In genomic region chr2:109237792-109238191, GRCh38 we compare ENCODE assay signal across 17 cellular contexts.
DNase-seq lines count a peak whose midpoint lies in the region; ATAC-seq and TF ChIP-seq lines count a peak whose summit lies in the region.
"Had no signal": no experiment of that assay in that cellular context is flagged by ENCODE, and none has a peak within 500 bp of the region (broad histone marks: within the 10 kb centered on the region; RNA-seq: fewer than 3 reads in every experiment).

No MANE protein-coding gene starts in this region.

- H3K9me3 ChIP-seq in breast epithelium (no peaks in the 10 kb centered on the region), GM23248 (ENCODE audit: low read depth) (no peaks in the 10 kb centered on the region), RWPE2 (ENCODE audit: severe bottlenecking) (no peaks in the 10 kb centered on the region)

- POLR2A ChIA-PET in MCF 10A (lab: Yijun Ruan, JAX): interaction anchor here (1.0 to 2.1 kb wide), 6 partner anchors 9 to 111 kb away, joined by 3 to 8 read pairs (median 4); no protein-coding TSS in a partner anchor

- H3K27me3 ChIP-seq in breast epithelium (no peaks in the 10 kb centered on the region), GM23248 (replicated peaks; ENCODE audit: insufficient read depth) (0 out of 2 replicates have a peak, but pooled peaks cover 9% of the 10 kb centered on the region), RWPE2 (ENCODE audit: insufficient read depth, poor library complexity, severe bottlenecking) (no peaks in the 10 kb centered on the region)

- peaks cover 16% of the 10 kb centered on the region for H3F3A ChIP-seq in GM23248 (ENCODE audit: insufficient read depth)

- BruUV-seq in MCF 10A (replicated peaks; lab: Mats Ljungman, UMichigan): no TSS peak
- BruUV-seq in Calu3 (replicated peaks; lab: Mats Ljungman, UMichigan): no TSS peak

- H3K36me3 Mint-ChIP-seq in MCF 10A (ENCODE audit: insufficient read depth, unreplicated experiment) (no peaks in the 10 kb centered on the region), osteocyte (ENCODE audit: unreplicated experiment) (peaks cover 2% of the 10 kb centered on the region), Calu3 (ENCODE audit: insufficient read depth, unreplicated experiment) (peaks cover 5% of the 10 kb centered on the region)
- H3K36me3 Mint-ChIP-seq: T-cell had no signal

- H3K4me1 ChIP-seq in breast epithelium: peaks cover 5 to 11% of the 10 kb centered on the region in 2 donors
- H3K4me1 ChIP-seq in GM23248 (ENCODE audit: insufficient read depth): peaks cover 45% of the 10 kb centered on the region
- peaks cover 51% of the 10 kb centered on the region for H3K4me1 ChIP-seq in RWPE2 (ENCODE audit: insufficient read depth, poor library complexity, severe bottlenecking)

- no peak for TF ChIP-seq POLR2A in breast epithelium (IDR thresholded peaks at IDR 0.05)

- H3K4me2 ChIP-seq in GM23248 (ENCODE audit: unreplicated experiment): peak overlapping the region; percentile 40

- intact Hi-C loops in MCF 10A (cut with micrococcal nuclease) (loop anchor here (1.0 kb wide), 1 partner anchor 23 kb away; no protein-coding TSS in a partner anchor), breast epithelium (cut with DNase I; ENCODE audit: low total_unique reads) (no loop called here), Calu3 (cut with micrococcal nuclease; ENCODE audit: unreplicated experiment) (no loop called here)

- CTCF ChIA-PET in MCF 10A (lab: Yijun Ruan, JAX) (interaction anchor here (0.6 to 1.1 kb wide), 4 partner anchors 13 to 269 kb away, joined by 3 to 4 read pairs (median 3); no protein-coding TSS in a partner anchor), Calu3 (lab: Charles Lee) (interaction anchor here (0.6 kb wide), 1 partner anchor 26 kb away, joined by 4 read pairs; no protein-coding TSS in a partner anchor)

- no peak overlapping the region for H2AFZ ChIP-seq in GM23248

- no peaks in the 10 kb centered on the region for H3K9me3 Mint-ChIP-seq in MCF 10A (ENCODE audit: unreplicated experiment)
- H3K9me3 Mint-ChIP-seq in osteocyte (ENCODE audit: unreplicated experiment): no peaks in the 10 kb centered on the region
- H3K9me3 Mint-ChIP-seq in Calu3 (ENCODE audit: low read depth, unreplicated experiment): no peaks in the 10 kb centered on the region
- H3K9me3 Mint-ChIP-seq: T-cell had no signal

- in situ Hi-C loops in GM23248 (cut with MboI): no loop called here

- TF ChIP-seq CTCF in MCF 10A (IDR thresholded peaks at IDR 0.05; ENCODE audit: unreplicated experiment): no peak
- no peak for TF ChIP-seq CTCF in breast epithelium (IDR thresholded peaks at IDR 0.05)
- TF ChIP-seq CTCF in RWPE2 (IDR thresholded peaks at IDR 0.05; ENCODE audit: poor library complexity, severe bottlenecking): no peak
- TF ChIP-seq CTCF in osteocyte (IDR thresholded peaks at IDR 0.05): no peak
- TF ChIP-seq CTCF in Calu3 (IDR thresholded peaks at IDR 0.05; ENCODE audit: unreplicated experiment): no peak

- ATAC-seq in RWPE2 (ENCODE audit: low read depth): no peak
- no peak for ATAC-seq in GM21786 (IDR thresholded peaks at IDR 0.05; ENCODE audit: unreplicated experiment)
- ATAC-seq: SK-N-SH treated with all-trans-retinoic acid at 6 μM for 48 hours had no signal

- H3K27me3 Mint-ChIP-seq in MCF 10A (ENCODE audit: insufficient read depth, unreplicated experiment) (no peaks in the 10 kb centered on the region), osteocyte (ENCODE audit: unreplicated experiment) (no peaks in the 10 kb centered on the region), Calu3 (ENCODE audit: unreplicated experiment) (peaks cover 79% of the 10 kb centered on the region)

- H3K27ac ChIP-seq in breast epithelium: no peak overlapping the region
- 0 out of 2 replicates have a peak overlapping the region, but pooled peaks have one; percentile 27 for H3K27ac ChIP-seq in GM23248
- peak overlapping the region; percentile 85 for H3K27ac ChIP-seq in RWPE2 (ENCODE audit: poor library complexity, severe bottlenecking)
- H3K27ac ChIP-seq: C4-2B had no signal

- H3K9ac ChIP-seq in GM23248: no peak overlapping the region

- no peak overlapping the region for H3K4me3 Mint-ChIP-seq in MCF 10A (ENCODE audit: unreplicated experiment)
- no peak overlapping the region for H3K4me3 Mint-ChIP-seq in osteocyte (ENCODE audit: unreplicated experiment)
- no peak overlapping the region for H3K4me3 Mint-ChIP-seq in Calu3 (ENCODE audit: low read depth, unreplicated experiment)

- H3K9me2 ChIP-seq in GM23248 (ENCODE audit: insufficient read depth): no peaks in the 10 kb centered on the region

- H3K79me2 ChIP-seq in GM23248 (ENCODE audit: insufficient read depth): peaks cover 30% of the 10 kb centered on the region

- DNase-seq in MCF 10A (ENCODE audit: unreplicated experiment) (no peak), breast epithelium (ENCODE audit: low spot score in 2 of 2) (no peak), GM23248 (no peak), RWPE2 (ENCODE audit: low spot score) (no peak), osteocyte (ENCODE audit: extremely low spot score, unreplicated experiment) (no peak), KG1 (lab: John Stamatoyannopoulos, UW) (no peak), Calu3 (no peak)
- DNase-seq: H7, NCI-H1105, NCI-H2081 treated with DMSO at 0.1 percent for 48 hours, NCI-H510A, NCI-H748 treated with DMSO at 0.1 percent for 48 hours, OCI-M1 had no signal

- no peak overlapping the region for H3K4me3 ChIP-seq in breast epithelium
- no peak overlapping the region for H3K4me3 ChIP-seq in GM23248
- H3K4me3 ChIP-seq in RWPE2 (ENCODE audit: severe bottlenecking): no peak overlapping the region

- H3K27ac Mint-ChIP-seq in MCF 10A (ENCODE audit: low read depth, unreplicated experiment) (peak overlapping the region; percentile 70), osteocyte (ENCODE audit: unreplicated experiment) (peak overlapping the region; percentile 91), Calu3 (ENCODE audit: unreplicated experiment) (no peak overlapping the region)
- H3K27ac Mint-ChIP-seq: T-cell had no signal

- no peaks in the 10 kb centered on the region for H3K36me3 ChIP-seq in breast epithelium
- H3K36me3 ChIP-seq in GM23248 (ENCODE audit: low read depth): no peaks in the 10 kb centered on the region
- no peaks in the 10 kb centered on the region for H3K36me3 ChIP-seq in RWPE2 (ENCODE audit: low read depth)

- H3K4me1 Mint-ChIP-seq in MCF 10A (ENCODE audit: insufficient read depth, unreplicated experiment): peaks cover 49% of the 10 kb centered on the region
- peaks cover 71% of the 10 kb centered on the region for H3K4me1 Mint-ChIP-seq in osteocyte (ENCODE audit: unreplicated experiment)
- H3K4me1 Mint-ChIP-seq in Calu3 (ENCODE audit: low read depth, unreplicated experiment): peaks cover 10% of the 10 kb centered on the region

- H4K20me1 ChIP-seq in GM23248 (ENCODE audit: insufficient read depth): no peaks in the 10 kb centered on the region

- 92 to 97% methylated on average over 2 of the region's 2 CpGs for WGBS in GM23248 (ENCODE audit: low coverage in 1 of 2, low lambda C conversion rate in 2 of 2, missing lambda C conversion rate in 2 of 2), 2 experiments

Comparison
In these comparisons a context has a peak if more than half of its experiments do, and no peak if none do; other contexts are left out.
1. H3K27ac ChIP-seq: peak in GM23248 (single experiment) and RWPE2 (single experiment); none in breast epithelium (0 of 2).